In genomic region chr16:8948831-8949230, GRCh38 we compare ENCODE assay signal across 1 cellular context.
TF ChIP-seq lines count a peak whose summit lies in the region.

No MANE protein-coding gene starts in this region.

TF ChIP-seq in GM12878, 131 proteins besides CTCF, POLR2A, EP300 and RAD21:
- no peak for TF ChIP-seq USF2 (IDR thresholded peaks at IDR 0.05; ENCODE audit: borderline replicate concordance, low read depth, low read length)
- TF ChIP-seq RUNX3 (IDR thresholded peaks at IDR 0.05; ENCODE audit: low read length), result peak; percentile 65
